8 cellular contexts compared by ENCODE assay signal in genomic region chr11:7892751-7893356, GRCh38. TPM values are rescaled to one million over a fixed set of nuclear protein-coding genes. Genes with fewer than 3 reads are reported as not detected.
DNase-seq lines count a peak whose midpoint lies in the region; ATAC-seq and TF ChIP-seq lines count a peak whose summit lies in the region.

No MANE protein-coding gene starts in this region.

- peaks cover 21% of the 10 kb centered on the region for H3K4me1 ChIP-seq in PC-3 (ENCODE audit: insufficient read depth, low read length)

- H3K9me3 ChIP-seq in PC-3 (ENCODE audit: low read length) = no peaks in the 10 kb centered on the region

- H3K27ac ChIP-seq in PC-3 (ENCODE audit: low read length) = no peak overlapping the region
- no peak overlapping the region for H3K27ac ChIP-seq in coronary artery

- CTCF ChIA-PET in activated CD4-positive, alpha-beta memory T cell treated with anti-CD3 and anti-CD28 coated beads for 36 hours (lab: Charles Lee) = interaction anchor here (0.6 to 7.2 kb wide), 18 partner anchors 9 to 1373 kb away, joined by 3 to 115 read pairs (median 4); partner anchors contain the start of gene EIF3F
- CTCF ChIA-PET in activated CD4-positive, alpha-beta memory T cell treated with anti-CD3 and anti-CD28 coated beads, Interleukin-2, amount 10 ng/mL, durations not matched to agents 7 days and 5 days (lab: Charles Lee) = interaction anchor here (0.6 to 5.0 kb wide), 10 partner anchors 9 to 207 kb away, joined by 3 to 60 read pairs (median 4); partner anchors contain the start of gene EIF3F
- CTCF ChIA-PET in PC-3 (lab: Charles Lee) = interaction anchor here (0.6 to 2.4 kb wide), 2 partner anchors 85 to 94 kb away, joined by 5 to 27 read pairs; partner anchors contain the start of gene EIF3F

- no peaks in the 10 kb centered on the region for H3K27me3 Mint-ChIP-seq in activated CD4-positive, alpha-beta memory T cell treated with anti-CD3 and anti-CD28 coated beads for 36 hours
- peaks cover 9% of the 10 kb centered on the region for H3K27me3 Mint-ChIP-seq in activated CD4-positive, alpha-beta memory T cell treated with anti-CD3 and anti-CD28 coated beads, Interleukin-2, amount 10 ng/mL, durations not matched to agents 7 days and 5 days
- peaks cover 6% of the 10 kb centered on the region for H3K27me3 Mint-ChIP-seq in memory B cell
- peaks cover 3% of the 10 kb centered on the region for H3K27me3 Mint-ChIP-seq in activated T-helper 1 cell treated with anti-CD3 and anti-CD28 coated beads, Interleukin-12 subunit alpha, Interleukin-12 subunit beta, Interleukin-2, Interleukin-4 antibody, amounts not matched to agents 30 ng/mL and 10 ng/mL and 1 ng/mL, durations not matched to agents 14 hours and 24 hours and 36 hours (ENCODE audit: insufficient read depth)

- peak; percentile 9 for DNase-seq in activated CD4-positive, alpha-beta memory T cell treated with anti-CD3 and anti-CD28 coated beads for 36 hours
- no peak for DNase-seq in activated CD4-positive, alpha-beta memory T cell treated with anti-CD3 and anti-CD28 coated beads, Interleukin-2, amount 10 ng/mL, durations not matched to agents 7 days and 5 days
- DNase-seq in HS-5 (ENCODE audit: low read depth) (peak; percentile 71), PC-3 (peak; percentile 81), coronary artery (ENCODE audit: low spot score) (no peak), memory B cell (ENCODE audit: low spot score in 2 of 2) (peak in 1 of 2 donors; percentile 11)
- no peak for DNase-seq in activated T-helper 1 cell treated with anti-CD3 and anti-CD28 coated beads, Interleukin-12 subunit alpha, Interleukin-12 subunit beta, Interleukin-2, Interleukin-4 antibody, amounts not matched to agents 30 ng/mL and 10 ng/mL and 1 ng/mL, durations not matched to agents 14 hours and 24 hours and 36 hours (ENCODE audit: low spot score)

- H3K79me2 ChIP-seq in PC-3 (ENCODE audit: low read length) = no peaks in the 10 kb centered on the region

- H3K27me3 ChIP-seq in PC-3 (ENCODE audit: low read length) = no peaks in the 10 kb centered on the region

- no peak overlapping the region for H3K4me3 Mint-ChIP-seq in activated CD4-positive, alpha-beta memory T cell treated with anti-CD3 and anti-CD28 coated beads for 36 hours
- H3K4me3 Mint-ChIP-seq in activated CD4-positive, alpha-beta memory T cell treated with anti-CD3 and anti-CD28 coated beads, Interleukin-2, amount 10 ng/mL, durations not matched to agents 7 days and 5 days = no peak overlapping the region
- H3K4me3 Mint-ChIP-seq in memory B cell = no peak overlapping the region
- H3K4me3 Mint-ChIP-seq in activated T-helper 1 cell treated with anti-CD3 and anti-CD28 coated beads, Interleukin-12 subunit alpha, Interleukin-12 subunit beta, Interleukin-2, Interleukin-4 antibody, amounts not matched to agents 30 ng/mL and 10 ng/mL and 1 ng/mL, durations not matched to agents 14 hours and 24 hours and 36 hours = no peak overlapping the region

- no peak overlapping the region for H3K9ac ChIP-seq in PC-3 (ENCODE audit: low read length)

- no peak overlapping the region for H3K27ac Mint-ChIP-seq in activated CD4-positive, alpha-beta memory T cell treated with anti-CD3 and anti-CD28 coated beads for 36 hours
- H3K27ac Mint-ChIP-seq in activated CD4-positive, alpha-beta memory T cell treated with anti-CD3 and anti-CD28 coated beads, Interleukin-2, amount 10 ng/mL, durations not matched to agents 7 days and 5 days = no peak overlapping the region
- H3K27ac Mint-ChIP-seq in memory B cell = no peak overlapping the region
- no peak overlapping the region for H3K27ac Mint-ChIP-seq in activated T-helper 1 cell treated with anti-CD3 and anti-CD28 coated beads, Interleukin-12 subunit alpha, Interleukin-12 subunit beta, Interleukin-2, Interleukin-4 antibody, amounts not matched to agents 30 ng/mL and 10 ng/mL and 1 ng/mL, durations not matched to agents 14 hours and 24 hours and 36 hours

- H2AFZ ChIP-seq in PC-3 (ENCODE audit: low read length) = peak overlapping the region; percentile 73

- H3K4me3 ChIP-seq in PC-3 (ENCODE audit: low read length) (no peak overlapping the region), coronary artery (no peak overlapping the region)

- no peaks in the 10 kb centered on the region for H3K36me3 Mint-ChIP-seq in activated CD4-positive, alpha-beta memory T cell treated with anti-CD3 and anti-CD28 coated beads for 36 hours
- no peaks in the 10 kb centered on the region for H3K36me3 Mint-ChIP-seq in activated CD4-positive, alpha-beta memory T cell treated with anti-CD3 and anti-CD28 coated beads, Interleukin-2, amount 10 ng/mL, durations not matched to agents 7 days and 5 days (ENCODE audit: low read depth)
- peaks cover 2% of the 10 kb centered on the region for H3K36me3 Mint-ChIP-seq in memory B cell
- H3K36me3 Mint-ChIP-seq in activated T-helper 1 cell treated with anti-CD3 and anti-CD28 coated beads, Interleukin-12 subunit alpha, Interleukin-12 subunit beta, Interleukin-2, Interleukin-4 antibody, amounts not matched to agents 30 ng/mL and 10 ng/mL and 1 ng/mL, durations not matched to agents 14 hours and 24 hours and 36 hours (ENCODE audit: low read depth) = no peaks in the 10 kb centered on the region

- H3K4me1 Mint-ChIP-seq in activated CD4-positive, alpha-beta memory T cell treated with anti-CD3 and anti-CD28 coated beads for 36 hours (ENCODE audit: low read depth) = peaks cover 7% of the 10 kb centered on the region
- peaks cover 8% of the 10 kb centered on the region for H3K4me1 Mint-ChIP-seq in activated CD4-positive, alpha-beta memory T cell treated with anti-CD3 and anti-CD28 coated beads, Interleukin-2, amount 10 ng/mL, durations not matched to agents 7 days and 5 days
- peaks cover 15% of the 10 kb centered on the region for H3K4me1 Mint-ChIP-seq in memory B cell
- no peaks in the 10 kb centered on the region for H3K4me1 Mint-ChIP-seq in activated T-helper 1 cell treated with anti-CD3 and anti-CD28 coated beads, Interleukin-12 subunit alpha, Interleukin-12 subunit beta, Interleukin-2, Interleukin-4 antibody, amounts not matched to agents 30 ng/mL and 10 ng/mL and 1 ng/mL, durations not matched to agents 14 hours and 24 hours and 36 hours (ENCODE audit: low read depth)

- POLR2A ChIA-PET in activated CD4-positive, alpha-beta memory T cell treated with anti-CD3 and anti-CD28 coated beads for 36 hours (lab: Charles Lee) = interaction anchor here (1.6 kb wide), 1 partner anchor 94 kb away, joined by 6 read pairs; the partner anchor contains the start of gene EIF3F
- POLR2A ChIA-PET in activated CD4-positive, alpha-beta memory T cell treated with anti-CD3 and anti-CD28 coated beads, Interleukin-2, amount 10 ng/mL, durations not matched to agents 7 days and 5 days (lab: Charles Lee) = interaction anchor here (1.0 kb wide), 1 partner anchor 94 kb away, joined by 8 read pairs; the partner anchor contains the start of gene EIF3F
- POLR2A ChIA-PET in PC-3 (lab: Charles Lee; ENCODE audit: unreplicated experiment) = interaction anchor here (0.6 kb wide), 1 partner anchor 94 kb away, joined by 5 read pairs; the partner anchor contains the start of gene EIF3F

- no peaks in the 10 kb centered on the region for H3F3A ChIP-seq in PC-3 (ENCODE audit: low read length, unreplicated experiment)

- ATAC-seq in GM21528 (IDR thresholded peaks at IDR 0.05; ENCODE audit: low FRiP score, unreplicated experiment) (peak; percentile 70), PC-3 (peak; percentile 84), memory B cell (ENCODE audit: low read depth) (peak; percentile 50)

- H3K4me2 ChIP-seq in PC-3 (ENCODE audit: low read length) = peak overlapping the region; percentile 31; the same call in 1 of the 2 replicates

- peak; percentile 76 for TF ChIP-seq CTCF in PC-3 (conservative IDR thresholded peaks at IDR 0.05; ENCODE audit: low read depth, low read length)
- TF ChIP-seq CTCF in coronary artery (IDR thresholded peaks at IDR 0.05) = peak; percentile 50

- no peaks in the 10 kb centered on the region for H3K36me3 ChIP-seq in PC-3 (ENCODE audit: low read depth, low read length)

- H3K9me2 ChIP-seq in PC-3 (replicated peaks; ENCODE audit: low read length) = no peaks in the 10 kb centered on the region

- intact Hi-C loops in activated CD4-positive, alpha-beta memory T cell treated with anti-CD3 and anti-CD28 coated beads for 36 hours (cut with micrococcal nuclease) = loop anchor here (1.0 to 2.0 kb wide), 2 partner anchors 94 to 206 kb away; partner anchors contain the start of gene EIF3F
- intact Hi-C loops in PC-3 (cut with micrococcal nuclease) = loop anchor here (1.0 to 2.0 kb wide), 2 partner anchors 94 to 206 kb away; partner anchors contain the start of gene EIF3F
- intact Hi-C loops in activated T-helper 1 cell treated with anti-CD3 and anti-CD28 coated beads, Interleukin-12 subunit alpha, Interleukin-12 subunit beta, Interleukin-2, Interleukin-4 antibody, amounts not matched to agents 30 ng/mL and 10 ng/mL and 1 ng/mL, durations not matched to agents 14 hours and 24 hours and 36 hours (cut with micrococcal nuclease) = loop anchor here (1.0 kb wide), 2 partner anchors 94 to 206 kb away; partner anchors contain the start of gene EIF3F

- H3K9me3 Mint-ChIP-seq in activated CD4-positive, alpha-beta memory T cell treated with anti-CD3 and anti-CD28 coated beads for 36 hours = no peaks in the 10 kb centered on the region
- H3K9me3 Mint-ChIP-seq in activated CD4-positive, alpha-beta memory T cell treated with anti-CD3 and anti-CD28 coated beads, Interleukin-2, amount 10 ng/mL, durations not matched to agents 7 days and 5 days = no peaks in the 10 kb centered on the region
- peaks cover 3% of the 10 kb centered on the region for H3K9me3 Mint-ChIP-seq in memory B cell
- no peaks in the 10 kb centered on the region for H3K9me3 Mint-ChIP-seq in activated T-helper 1 cell treated with anti-CD3 and anti-CD28 coated beads, Interleukin-12 subunit alpha, Interleukin-12 subunit beta, Interleukin-2, Interleukin-4 antibody, amounts not matched to agents 30 ng/mL and 10 ng/mL and 1 ng/mL, durations not matched to agents 14 hours and 24 hours and 36 hours

- no peaks in the 10 kb centered on the region for H4K20me1 ChIP-seq in PC-3 (ENCODE audit: low read length)

- no TSS peak for BruUV-seq in PC-3 (replicated peaks; lab: Mats Ljungman, UMichigan)

RNA-seq across cellular contexts. Expression of gene OR10A6, which starts 38.2 kb away (rescaled TPM):
- not detected for total RNA-seq in activated CD4-positive, alpha-beta memory T cell treated with anti-CD3 and anti-CD28 coated beads for 36 hours
- total RNA-seq in activated CD4-positive, alpha-beta memory T cell treated with anti-CD3 and anti-CD28 coated beads, Interleukin-2, amount 10 ng/mL, durations not matched to agents 7 days and 5 days = not detected
- total RNA-seq in PC-3 (2014; rRNA removed) = not detected in 2 replicates
- not detected in 2 replicates for total RNA-seq in activated T-helper 1 cell treated with anti-CD3 and anti-CD28 coated beads, Interleukin-12 subunit alpha, Interleukin-12 subunit beta, Interleukin-2, Interleukin-4 antibody, amounts not matched to agents 30 ng/mL and 10 ng/mL and 1 ng/mL, durations not matched to agents 14 hours and 24 hours and 36 hours

RNA-seq across cellular contexts. Expression of gene OR10A3, which starts 48.7 kb away (rescaled TPM):
- total RNA-seq in activated CD4-positive, alpha-beta memory T cell treated with anti-CD3 and anti-CD28 coated beads for 36 hours = not detected
- total RNA-seq in activated CD4-positive, alpha-beta memory T cell treated with anti-CD3 and anti-CD28 coated beads, Interleukin-2, amount 10 ng/mL, durations not matched to agents 7 days and 5 days = not detected
- not detected in 2 replicates for total RNA-seq in PC-3 (2014; rRNA removed)
- not detected in 2 replicates for total RNA-seq in activated T-helper 1 cell treated with anti-CD3 and anti-CD28 coated beads, Interleukin-12 subunit alpha, Interleukin-12 subunit beta, Interleukin-2, Interleukin-4 antibody, amounts not matched to agents 30 ng/mL and 10 ng/mL and 1 ng/mL, durations not matched to agents 14 hours and 24 hours and 36 hours

Comparison
In these comparisons a context has a peak if more than half of its experiments do, and no peak if none do; other contexts are left out.
1. DNase-seq: peak in activated CD4-positive, alpha-beta memory T cell treated with anti-CD3 and anti-CD28 coated beads for 36 hours (single experiment), HS-5 (single experiment) and PC-3 (single experiment); none in activated CD4-positive, alpha-beta memory T cell treated with anti-CD3 and anti-CD28 coated beads, Interleukin-2, amount 10 ng/mL, durations not matched to agents 7 days and 5 days (single experiment), coronary artery (single experiment) and activated T-helper 1 cell treated with anti-CD3 and anti-CD28 coated beads, Interleukin-12 subunit alpha, Interleukin-12 subunit beta, Interleukin-2, Interleukin-4 antibody, amounts not matched to agents 30 ng/mL and 10 ng/mL and 1 ng/mL, durations not matched to agents 14 hours and 24 hours and 36 hours (single experiment).
2. Peak in every context shown above with its lines, with median percentiles within 50 percentile points of each other: ATAC-seq.